ENCODE assay signal across 11 cellular contexts in genomic region chr1:59427155-59427554, GRCh38.
DNase-seq lines count a peak whose midpoint lies in the region; ATAC-seq and TF ChIP-seq lines count a peak whose summit lies in the region.
"Had no signal": no experiment of that assay in that cellular context is flagged by ENCODE, and none has a peak within 500 bp of the region (broad histone marks: within the 10 kb centered on the region; RNA-seq: fewer than 3 reads in every experiment).

No MANE protein-coding gene starts in this region.

- H3K4me3 ChIP-seq in WERI-Rb-1 (ENCODE audit: low read depth, low read length): peak overlapping the region; percentile 48
- H3K4me3 ChIP-seq: mucosa of descending colon had no signal

- ATAC-seq in HG03442 (IDR thresholded peaks at IDR 0.05; ENCODE audit: unreplicated experiment): no peak
- ATAC-seq: mucosa of descending colon, T-helper 17 cell had no signal

- peak; percentile 99 for DNase-seq in LHCN-M2 (ENCODE audit: low read depth)
- peak; percentile 97 for DNase-seq in WERI-Rb-1
- DNase-seq in left kidney (ENCODE audit: low read depth, low spot score): peak; percentile 59
- DNase-seq in NCI-H2081 (lab: John Stamatoyannopoulos, UW): no peak
- no peak for DNase-seq in COLO668 (lab: John Stamatoyannopoulos, UW; ENCODE audit: unreplicated experiment)
- no peak for DNase-seq in T-helper 9 cell
- DNase-seq: cerebellar nuclear complex, mucosa of descending colon, T-helper 17 cell had no signal

- H3K36me3 ChIP-seq in WERI-Rb-1: no peaks in the 10 kb centered on the region

- TF ChIP-seq CTCF in C4-2B (conservative IDR thresholded peaks at IDR 0.05) (no peak), WERI-Rb-1 (IDR thresholded peaks at IDR 0.05; ENCODE audit: low read depth, low read length) (no peak)

- peak overlapping the region; percentile 27 for H3K27ac ChIP-seq in C4-2B
- H3K27ac ChIP-seq in WERI-Rb-1: peak overlapping the region; percentile 95

- no peaks in the 10 kb centered on the region for H3K9me3 ChIP-seq in WERI-Rb-1 (ENCODE audit: severe bottlenecking)
- H3K9me3 ChIP-seq: mucosa of descending colon had no signal

- H3K27me3 ChIP-seq in WERI-Rb-1 (ENCODE audit: insufficient read depth, low read depth, severe bottlenecking): no peaks in the 10 kb centered on the region

Comparison
In these comparisons a context has a peak if more than half of its experiments do, and no peak if none do; other contexts are left out.
1. DNase-seq: peak in LHCN-M2 (single experiment), WERI-Rb-1 (single experiment) and left kidney (single experiment); none in NCI-H2081 (0 of 2), COLO668 (single experiment) and T-helper 9 cell (single experiment).